In the genomic region with DNA sequence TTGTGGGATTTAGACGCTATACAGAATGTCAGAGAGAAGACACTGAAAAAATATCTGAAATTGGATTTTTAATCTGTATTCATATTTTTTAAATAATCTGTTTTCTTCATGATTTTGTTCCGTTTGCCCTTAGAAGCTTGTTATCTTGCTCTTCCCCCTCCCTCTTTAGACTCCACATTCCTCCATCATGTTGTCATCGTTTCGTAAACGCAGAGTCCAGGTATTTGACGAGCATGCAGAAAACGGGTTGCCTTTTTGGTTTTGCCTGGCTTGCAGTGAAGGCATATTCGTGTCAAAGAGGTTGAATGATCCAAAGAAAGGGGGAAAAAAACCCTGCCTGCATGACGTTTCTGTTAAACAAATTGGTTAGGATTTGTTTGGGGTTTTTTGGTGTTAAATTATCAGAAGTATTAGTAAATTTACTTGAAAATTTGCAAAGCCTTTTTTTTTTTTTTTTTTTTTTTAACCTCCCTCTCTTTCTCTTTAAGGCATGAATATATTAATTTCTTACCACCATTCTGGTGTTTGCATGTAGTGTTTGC, we compare ENCODE assay signal across 8 cellular contexts. TPM values are rescaled to one million over a fixed set of nuclear protein-coding genes. Genes with fewer than 3 reads are reported as not detected.
DNase-seq lines count a peak whose midpoint lies in the region; ATAC-seq and TF ChIP-seq lines count a peak whose summit lies in the region.

No MANE protein-coding gene starts in this region.

- no peak for TF ChIP-seq CTCF in GM12864 (IDR thresholded peaks at IDR 0.05; ENCODE audit: low read depth, low read length, missing control alignments)

- no peak for ATAC-seq in HG02588 (IDR thresholded peaks at IDR 0.05; ENCODE audit: unreplicated experiment)

- peak overlapping the region; percentile 94; the same call in 1 of the 2 replicates for H3K4me3 ChIP-seq in GM12864 (ENCODE audit: low read depth, low read length)

- DNase-seq in GM12864 (ENCODE audit: low read depth) = no peak
- peak; percentile 61 for DNase-seq in RPMI7951 (ENCODE audit: low read depth)
- DNase-seq in fibroblast of gingiva (ENCODE audit: low read depth) = peak; percentile 21
- DNase-seq in retina = peak; percentile 23
- DNase-seq in stimulated activated CD4-positive, alpha-beta T cell treated with anti-CD3 and anti-CD28 coated beads, Interleukin-4, amount 100 ng/mL, for 24 hours = no peak
- DNase-seq in NCI-H2029 treated with DMSO at 0.1 percent for 48 hours (lab: John Stamatoyannopoulos, UW) = no peak
- DNase-seq in GF-D8 (lab: John Stamatoyannopoulos, UW) = no peak

RNA-seq across cellular contexts. Expression of gene SPTAN1, which starts 2.9 kb away (rescaled TPM):
- total RNA-seq in RPMI7951 (2014; rRNA removed; shearing (Covaris generic)) = 102 and 116 TPM in 2 replicates

RNA-seq across cellular contexts. Expression of gene GLE1, which starts 50.7 kb away (rescaled TPM):
- total RNA-seq in RPMI7951 (2014; rRNA removed; shearing (Covaris generic)) = 29.3 and 30.6 TPM in 2 replicates

Comparison
In these comparisons a context has a peak if more than half of its experiments do, and no peak if none do; other contexts are left out.
1. DNase-seq: peak in RPMI7951 (single experiment), fibroblast of gingiva (single experiment) and retina (single experiment); none in GM12864 (single experiment), stimulated activated CD4-positive, alpha-beta T cell treated with anti-CD3 and anti-CD28 coated beads, Interleukin-4, amount 100 ng/mL, for 24 hours (single experiment), NCI-H2029 treated with DMSO at 0.1 percent for 48 hours (single experiment) and GF-D8 (single experiment).